In the genomic region with DNA sequence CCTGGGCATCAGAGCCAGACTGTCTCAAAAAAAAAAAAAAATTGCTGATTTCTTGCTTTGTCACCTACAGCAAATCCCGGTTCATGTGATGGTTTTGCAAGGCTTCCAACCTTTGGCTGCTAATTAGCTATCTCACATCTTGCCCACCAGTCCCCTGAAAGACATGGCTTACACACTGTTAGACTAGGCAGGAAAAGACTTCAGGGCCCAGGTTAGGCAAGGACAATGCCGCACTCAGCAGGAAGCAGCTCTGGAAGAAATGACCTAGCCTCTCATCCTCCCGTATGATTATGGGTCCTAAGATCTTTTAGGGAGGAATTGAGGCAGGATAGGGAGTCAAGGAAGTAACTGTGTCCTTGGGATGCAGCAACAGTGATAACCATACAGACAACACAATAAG, we compare ENCODE assay signal across 8 cellular contexts. TPM values are rescaled to one million over a fixed set of nuclear protein-coding genes. Genes with fewer than 3 reads are reported as not detected.
"Had no signal": no experiment of that assay in that cellular context is flagged by ENCODE, and none has a peak within 500 bp of the region (broad histone marks: within the 10 kb centered on the region; RNA-seq: fewer than 3 reads in every experiment).

No MANE protein-coding gene starts in this region.

- H3K4me3 ChIP-seq: HAP-1, K562 had no signal

- ATAC-seq: HCT116 had no signal

- DNase-seq: GOT3, H7, HFFc6, IMR-90 had no signal

- H3K36me3 ChIP-seq: HAP-1 had no signal

- H3K4me3 Mint-ChIP-seq: HFFc6 had no signal

- H3K27ac Mint-ChIP-seq: HFFc6 had no signal

- H3K4me1 ChIP-seq: HAP-1 had no signal

RNA-seq across cellular contexts. Expression of a gene that starts 40.4 kb away (rescaled TPM):
- total RNA-seq: H4, IMR-90 had no signal
- polyA plus RNA-seq: IMR-90 had no signal
